Comparison of ENCODE assay signal across 8 cellular contexts in genomic region chr14:90827919-90828610, GRCh38. TPM values are rescaled to one million over a fixed set of nuclear protein-coding genes. Genes with fewer than 3 reads are reported as not detected.
DNase-seq lines count a peak whose midpoint lies in the region; ATAC-seq and TF ChIP-seq lines count a peak whose summit lies in the region.

No MANE protein-coding gene starts in this region.

- H3K27ac ChIP-seq in heart right ventricle (peak overlapping the region in 9 of 10 donors; percentile 75 to 91 (median 84)), tibial nerve (peak overlapping the region; percentile 65 to 91 (median 82))

- no peaks in the 10 kb centered on the region for H3K27me3 ChIP-seq in heart right ventricle
- H3K27me3 ChIP-seq in tibial nerve: no peaks in the 10 kb centered on the region

- DNase-seq in GM10248 (ENCODE audit: extremely low spot score) (peak; percentile 94), NCI-H1092 treated with DMSO at 0.1 percent for 48 hours (lab: John Stamatoyannopoulos, UW) (peak; percentile 93), T follicular helper cell (ENCODE audit: low read depth) (peak; percentile 87), amniotic epithelial cell (ENCODE audit: low read depth) (peak; percentile 67), heart right ventricle (peak; percentile 94 to 95), pons (ENCODE audit: low spot score) (peak; percentile 93), tibial nerve (ENCODE audit: low spot score in 2 of 2) (peak; percentile 88 to 90)

- POLR2A ChIA-PET in GM10248 (lab: Yijun Ruan, JAX): interaction anchor here (0.6 kb wide), 1 partner anchor 71 kb away, joined by 4 read pairs; no protein-coding TSS in a partner anchor

- intact Hi-C loops in heart right ventricle (cut with DNase I): loop anchor here in 2 of 10 donors (2.0 to 10.0 kb wide), 2 partner anchors 69 to 533 kb away; no protein-coding TSS in a partner anchor

- H3K4me3 ChIP-seq in heart right ventricle: peak overlapping the region in 9 of 10 donors; percentile 20 to 51 (median 45)
- H3K4me3 ChIP-seq in tibial nerve: peak overlapping the region; percentile 24 to 55 (median 36)

- H3K9me3 ChIP-seq in heart right ventricle (peaks cover 0 to 21% (median 13%) of the 10 kb centered on the region in 11 donors), tibial nerve (peaks cover 0 to 16% (median 0%) of the 10 kb centered on the region in 4 donors)

- peak; percentile 34 to 66 for TF ChIP-seq POLR2A in tibial nerve (IDR thresholded peaks at IDR 0.05)

- CTCF ChIA-PET in GM10248 (lab: Yijun Ruan, JAX): interaction anchor here (1.0 to 1.3 kb wide), 2 partner anchors 9 to 11 kb away, joined by 3 read pairs; no protein-coding TSS in a partner anchor

- WGBS in heart right ventricle, 2 donors: 2% methylated on average over 42 of the region's 42 CpGs
- WGBS in tibial nerve, 2 donors: 2% methylated on average over 17 to 42 of the region's 42 CpGs

- no peaks in the 10 kb centered on the region for H3K36me3 ChIP-seq in heart right ventricle
- no peaks in the 10 kb centered on the region for H3K36me3 ChIP-seq in tibial nerve

- H3K4me1 ChIP-seq in heart right ventricle (peaks cover 7 to 21% (median 14%) of the 10 kb centered on the region in 9 donors), tibial nerve (peaks cover 0 to 14% (median 4%) of the 10 kb centered on the region in 4 donors)

- peak in 1 of 2 donors; percentile 90 for TF ChIP-seq EP300 in tibial nerve (IDR thresholded peaks at IDR 0.05)

- peak; percentile 100 for ATAC-seq in HG02642 (IDR thresholded peaks at IDR 0.05; ENCODE audit: poor library complexity, unreplicated experiment)
- peak; percentile 98 to 100 (median 100) for ATAC-seq in heart right ventricle

- no peak for TF ChIP-seq CTCF in GM10248 (IDR thresholded peaks at IDR 0.05; ENCODE audit: control extremely low read depth, extremely low read depth, low read depth, missing control alignments)
- TF ChIP-seq CTCF in heart right ventricle (IDR thresholded peaks at IDR 0.05): no peak
- no peak for TF ChIP-seq CTCF in tibial nerve (IDR thresholded peaks at IDR 0.05)

RNA-seq across cellular contexts. Expression of gene TTC7B, which starts 11.8 kb away (rescaled TPM):
- 10 to 100 TPM; 59.1 to 79.4 (median 66.6) TPM for total RNA-seq in heart right ventricle
- polyA plus RNA-seq in heart right ventricle: 10 to 100 TPM; 23.0 to 23.5 TPM
- total RNA-seq in tibial nerve: 10 to 100 TPM; 25.9 to 44.1 (median 34.4) TPM

Comparison
In these comparisons a context has a peak if more than half of its experiments do, and no peak if none do; other contexts are left out.
1. Peak in every context shown above with its lines: DNase-seq, ATAC-seq, H3K4me3 ChIP-seq and H3K27ac ChIP-seq.